In genomic region chr4:136992032-136992431, GRCh38 we compare ENCODE assay signal across 16 cellular contexts.
DNase-seq lines count a peak whose midpoint lies in the region; ATAC-seq and TF ChIP-seq lines count a peak whose summit lies in the region.
"Had no signal": no experiment of that assay in that cellular context is flagged by ENCODE, and none has a peak within 500 bp of the region (broad histone marks: within the 10 kb centered on the region; RNA-seq: fewer than 3 reads in every experiment).

No MANE protein-coding gene starts in this region.

- intact Hi-C loops in activated CD4-positive, alpha-beta memory T cell treated with anti-CD3 and anti-CD28 coated beads for 36 hours (cut with micrococcal nuclease) = no loop called here

- no peaks in the 10 kb centered on the region for H3K27me3 Mint-ChIP-seq in WTC11 (ENCODE audit: low read depth)
- H3K27me3 Mint-ChIP-seq in activated CD4-positive, alpha-beta memory T cell treated with anti-CD3 and anti-CD28 coated beads for 36 hours = no peaks in the 10 kb centered on the region
- H3K27me3 Mint-ChIP-seq: CD8-positive, alpha-beta memory T cell had no signal

- H3K36me3 ChIP-seq in iPS DF 6.9 (ENCODE audit: control insufficient read depth, insufficient read depth, low read length) = no peaks in the 10 kb centered on the region
- no peaks in the 10 kb centered on the region for H3K36me3 ChIP-seq in Peyer's patch
- H3K36me3 ChIP-seq: BLaER1, HAP-1 had no signal

- ATAC-seq in WTC11 = peak; percentile 59

- H3K9me3 Mint-ChIP-seq in WTC11 = peaks cover 3% of the 10 kb centered on the region; the same call in 1 of the 2 replicates
- H3K9me3 Mint-ChIP-seq in activated CD4-positive, alpha-beta memory T cell treated with anti-CD3 and anti-CD28 coated beads for 36 hours = peaks cover 22% of the 10 kb centered on the region

- H3K4me3 Mint-ChIP-seq in WTC11 = no peak overlapping the region
- H3K4me3 Mint-ChIP-seq in activated CD4-positive, alpha-beta memory T cell treated with anti-CD3 and anti-CD28 coated beads for 36 hours = no peak overlapping the region
- H3K4me3 Mint-ChIP-seq: CD8-positive, alpha-beta memory T cell; HFFc6 had no signal

- H3K9me3 ChIP-seq in iPS DF 6.9 (ENCODE audit: control insufficient read depth, insufficient read depth, low read length) (no peaks in the 10 kb centered on the region), Peyer's patch (no peaks in the 10 kb centered on the region)
- H3K9me3 ChIP-seq: Caco-2, HAP-1 had no signal

- no peak for TF ChIP-seq POLR2A in Peyer's patch (IDR thresholded peaks at IDR 0.05)

- CTCF ChIA-PET in WTC11 (lab: Charles Lee) = no interaction called here
- CTCF ChIA-PET in activated CD4-positive, alpha-beta memory T cell treated with anti-CD3 and anti-CD28 coated beads for 36 hours (lab: Charles Lee) = no interaction called here

- POLR2A ChIA-PET in WTC11 (lab: Charles Lee) = no interaction called here
- POLR2A ChIA-PET in activated CD4-positive, alpha-beta memory T cell treated with anti-CD3 and anti-CD28 coated beads for 36 hours (lab: Charles Lee) = no interaction called here

- DNase-seq in NCI-H748 treated with DMSO at 0.1 percent for 48 hours (lab: John Stamatoyannopoulos, UW) (peak; percentile 1), NCI-H748 (lab: John Stamatoyannopoulos, UW; ENCODE audit: unreplicated experiment) (no peak), WTC11 (ENCODE audit: low spot score) (no peak), iPS DF 6.9 (ENCODE audit: low read depth, low spot score) (peak; percentile 1), renal cortical epithelial cell (ENCODE audit: low read depth) (peak; percentile 19), Peyer's patch (no peak), coronary artery (ENCODE audit: low spot score) (no peak)
- DNase-seq in activated CD4-positive, alpha-beta memory T cell treated with anti-CD3 and anti-CD28 coated beads for 36 hours = no peak
- DNase-seq: Caco-2; CD8-positive, alpha-beta memory T cell; DMS53; GM23248; HFFc6 had no signal

- H3K36me3 Mint-ChIP-seq in WTC11 = no peaks in the 10 kb centered on the region
- H3K36me3 Mint-ChIP-seq in activated CD4-positive, alpha-beta memory T cell treated with anti-CD3 and anti-CD28 coated beads for 36 hours = no peaks in the 10 kb centered on the region
- H3K36me3 Mint-ChIP-seq: CD8-positive, alpha-beta memory T cell had no signal

- H3K4me1 Mint-ChIP-seq in WTC11 = peaks cover 6% of the 10 kb centered on the region
- no peaks in the 10 kb centered on the region for H3K4me1 Mint-ChIP-seq in activated CD4-positive, alpha-beta memory T cell treated with anti-CD3 and anti-CD28 coated beads for 36 hours (ENCODE audit: low read depth)
- H3K4me1 Mint-ChIP-seq: CD8-positive, alpha-beta memory T cell had no signal

- H3K4me1 ChIP-seq in iPS DF 6.9 (ENCODE audit: control insufficient read depth, insufficient read depth, low read length) (no peaks in the 10 kb centered on the region), Peyer's patch (no peaks in the 10 kb centered on the region)
- H3K4me1 ChIP-seq: BLaER1, Caco-2, HAP-1 had no signal

- H3K27ac ChIP-seq in iPS DF 6.9 (ENCODE audit: low read length) (no peak overlapping the region), Peyer's patch (no peak overlapping the region), coronary artery (no peak overlapping the region)
- H3K27ac ChIP-seq: 22Rv1, BLaER1, GM23248 had no signal

- H3K27ac Mint-ChIP-seq in WTC11 = no peak overlapping the region
- H3K27ac Mint-ChIP-seq in activated CD4-positive, alpha-beta memory T cell treated with anti-CD3 and anti-CD28 coated beads for 36 hours = no peak overlapping the region
- H3K27ac Mint-ChIP-seq: CD8-positive, alpha-beta memory T cell; HFFc6 had no signal

- H3K27me3 ChIP-seq in iPS DF 6.9 (ENCODE audit: control insufficient read depth, insufficient read depth, low read length) (no peaks in the 10 kb centered on the region), Peyer's patch (no peaks in the 10 kb centered on the region)
- H3K27me3 ChIP-seq: BLaER1 had no signal

- H3K4me3 ChIP-seq in iPS DF 6.9 (ENCODE audit: low read length) (no peak overlapping the region), Peyer's patch (no peak overlapping the region), coronary artery (no peak overlapping the region)
- H3K4me3 ChIP-seq: BLaER1, GM23248, HAP-1 had no signal

- WGBS in iPS DF 6.9 (ENCODE audit: insufficient coverage, insufficient read length) = no CpG with 5 or more reads among the region's 3 CpGs

- no peak for TF ChIP-seq CTCF in WTC11 (IDR thresholded peaks at IDR 0.05)
- no peak for TF ChIP-seq CTCF in Peyer's patch (IDR thresholded peaks at IDR 0.05)
- no peak for TF ChIP-seq CTCF in coronary artery (IDR thresholded peaks at IDR 0.05)

TF ChIP-seq in WTC11, 78 proteins besides CTCF, POLR2A, EP300 and RAD21 (continues in another document):
- TF ChIP-seq SMAD3 (CRISPR knock-in tag; IDR thresholded peaks at IDR 0.05; ENCODE audit: borderline replicate concordance) (no peak), STAT6 (CRISPR knock-in tag; conservative IDR thresholded peaks at IDR 0.05; ENCODE audit: low read depth) (no peak), HMGA2 (CRISPR knock-in tag; IDR thresholded peaks at IDR 0.05) (no peak), ZNF423 (CRISPR knock-in tag; IDR thresholded peaks at IDR 0.05) (no peak), AR (CRISPR knock-in tag; IDR thresholded peaks at IDR 0.05) (no peak), TEAD1 (CRISPR knock-in tag; IDR thresholded peaks at IDR 0.05) (no peak), SOX15 (CRISPR knock-in tag; IDR thresholded peaks at IDR 0.05) (no peak), GABPB1 (CRISPR knock-in tag; IDR thresholded peaks at IDR 0.05) (no peak), SP1 (CRISPR knock-in tag; conservative IDR thresholded peaks at IDR 0.05) (no peak), ZNF263 (CRISPR knock-in tag; IDR thresholded peaks at IDR 0.05; ENCODE audit: low read depth) (no peak), FOXP4 (CRISPR knock-in tag; IDR thresholded peaks at IDR 0.05) (no peak)

Comparison
In these comparisons a context has a peak if more than half of its experiments do, and no peak if none do; other contexts are left out.
1. DNase-seq: peak in NCI-H748 treated with DMSO at 0.1 percent for 48 hours (single experiment), iPS DF 6.9 (single experiment) and renal cortical epithelial cell (single experiment); none in NCI-H748 (single experiment), WTC11 (single experiment), Peyer's patch (0 of 3), activated CD4-positive, alpha-beta memory T cell treated with anti-CD3 and anti-CD28 coated beads for 36 hours (single experiment) and coronary artery (single experiment).